8 cellular contexts compared by ENCODE assay signal in the genomic region with DNA sequence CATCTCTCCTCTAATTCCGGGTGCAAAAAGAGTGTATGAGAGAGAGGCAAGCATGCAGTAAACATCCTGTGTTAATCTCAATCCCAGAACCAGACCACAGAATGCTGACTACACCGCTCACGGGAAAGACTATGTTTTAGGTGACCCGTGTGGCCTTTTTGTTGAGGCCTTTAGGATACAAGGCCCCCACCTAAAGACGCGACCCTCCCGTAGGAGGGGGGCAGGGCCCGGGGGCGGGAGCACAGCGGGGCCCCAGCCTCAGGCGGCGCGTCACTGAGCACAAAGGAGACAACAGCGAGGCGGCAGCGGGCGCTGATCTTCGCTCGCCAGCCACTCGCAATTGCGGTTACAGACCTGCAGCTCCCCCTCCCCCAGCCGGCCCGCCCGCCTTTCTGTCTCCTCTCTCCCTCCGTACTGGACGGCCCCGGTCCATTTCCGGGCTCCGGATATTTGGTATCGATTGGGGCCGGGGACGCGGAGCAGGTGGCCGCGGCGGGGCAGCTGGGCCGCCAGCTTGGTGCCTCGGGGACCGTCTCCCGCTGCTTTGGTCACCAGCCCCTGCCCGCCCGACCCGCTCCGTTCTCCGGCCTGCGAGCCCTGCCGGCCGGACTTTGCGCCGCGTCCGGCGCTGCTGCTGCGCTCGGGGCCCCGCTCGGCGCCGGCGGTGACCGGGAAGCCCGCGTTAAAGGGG. TPM values are rescaled to one million over a fixed set of nuclear protein-coding genes. Genes with fewer than 3 reads are reported as not detected.
DNase-seq lines count a peak whose midpoint lies in the region; ATAC-seq and TF ChIP-seq lines count a peak whose summit lies in the region.

A gene with protein sequence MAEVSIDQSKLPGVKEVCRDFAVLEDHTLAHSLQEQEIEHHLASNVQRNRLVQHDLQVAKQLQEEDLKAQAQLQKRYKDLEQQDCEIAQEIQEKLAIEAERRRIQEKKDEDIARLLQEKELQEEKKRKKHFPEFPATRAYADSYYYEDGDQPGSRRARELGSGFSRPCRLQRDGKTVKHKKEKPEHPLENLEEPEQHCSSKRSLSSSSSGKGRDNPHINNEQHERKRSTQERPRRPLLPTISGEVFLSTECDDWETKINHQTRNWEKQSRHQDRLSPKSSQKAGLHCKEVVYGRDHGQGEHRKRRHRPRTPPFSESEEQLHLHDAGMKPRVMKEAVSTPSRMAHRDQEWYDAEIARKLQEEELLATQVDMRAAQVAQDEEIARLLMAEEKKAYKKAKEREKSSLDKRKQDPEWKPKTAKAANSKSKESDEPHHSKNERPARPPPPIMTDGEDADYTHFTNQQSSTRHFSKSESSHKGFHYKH (plus strand): TSS at position 432 of the 691 bp plus-strand sequence. CDS start 281 bp downstream, outside the sequence.

- H4K20me1 ChIP-seq in BLaER1 treated with 17β-estradiol and CSF1 and Interleukin-3, amounts not matched to agents 10 nM and 100 nM = peaks cover 0 to 20% (median 0%) of the 10 kb centered on the region in 11 experiments; a peak in 5 of 22 replicates

- TF ChIP-seq POLR2A in GM19099 (IDR thresholded peaks at IDR 0.05; ENCODE audit: extremely low read depth, insufficient read length, low read depth) = peak; percentile 79

- H3K27ac ChIP-seq in BLaER1 treated with 17β-estradiol and CSF1 and Interleukin-3, amounts not matched to agents 10 nM and 100 nM = peak within 1 kb of the TSS; percentile 89 to 96 (median 93)

- no peaks in the 10 kb centered on the region for H3K36me3 ChIP-seq in BLaER1 treated with 17β-estradiol and CSF1 and Interleukin-3, amounts not matched to agents 10 nM and 100 nM

- H3K4me3 ChIP-seq in BLaER1 treated with 17β-estradiol and CSF1 and Interleukin-3, amounts not matched to agents 10 nM and 100 nM = peak within 1 kb of the TSS; percentile 81 to 94 (median 87)

- H3K27me3 ChIP-seq in BLaER1 treated with 17β-estradiol and CSF1 and Interleukin-3, amounts not matched to agents 10 nM and 100 nM = peaks cover 0 to 26% (median 6%) of the 10 kb centered on the region in 11 experiments; a peak in 8 of 22 replicates

- H3K4me1 ChIP-seq in BLaER1 treated with 17β-estradiol and CSF1 and Interleukin-3, amounts not matched to agents 10 nM and 100 nM = peaks cover 16 to 44% (median 28%) of the 10 kb centered on the region in 10 experiments

- peak; percentile 62 for DNase-seq in NCI-H226
- DNase-seq in activated CD4-positive, alpha-beta T cell treated with anti-CD3 and anti-CD28 coated beads for 1 hour = peak; percentile 8
- DNase-seq in dermis microvascular lymphatic vessel endothelial cell (ENCODE audit: low read depth in 2 of 2) = peak; percentile 57 to 88
- peak; percentile 92 for DNase-seq in left kidney (ENCODE audit: low read depth, low spot score)
- peak; percentile 6 for DNase-seq in stimulated activated CD4-positive, alpha-beta T cell treated with anti-CD3 and anti-CD28 coated beads, Interleukin-2, amount 100 ng/mL, for 4 hours (ENCODE audit: low read depth)

- ATAC-seq in HG03159 (IDR thresholded peaks at IDR 0.05; ENCODE audit: unreplicated experiment) = peak; percentile 83

- peak within 1 kb of the TSS; percentile 74 to 96 (median 87) for H3K4me2 ChIP-seq in BLaER1 treated with 17β-estradiol and CSF1 and Interleukin-3, amounts not matched to agents 10 nM and 100 nM

- H3K9ac ChIP-seq in BLaER1 treated with 17β-estradiol and CSF1 and Interleukin-3, amounts not matched to agents 10 nM and 100 nM = peak within 1 kb of the TSS; percentile 85 to 99 (median 95)

- 0 out of 22 replicates have a peak, but pooled peaks cover 0 to under 1% (median 0%) of the 10 kb centered on the region in 11 experiments for H3K9me3 ChIP-seq in BLaER1 treated with 17β-estradiol and CSF1 and Interleukin-3, amounts not matched to agents 10 nM and 100 nM (replicated peaks in 1 of 11)

RNA-seq across cellular contexts. Expression of the gene that starts here (rescaled TPM):
- 89.8 and 97.0 TPM in 2 replicates for total RNA-seq in dermis microvascular lymphatic vessel endothelial cell

Comparison
In these comparisons a context has a peak if more than half of its experiments do, and no peak if none do; other contexts are left out.
1. Peak in every context shown above with its lines: DNase-seq, ATAC-seq, H3K4me3 ChIP-seq and H3K27ac ChIP-seq.
2. DNase-seq: peak in every context shown above with its lines; median percentile 92 in left kidney; 72 in dermis microvascular lymphatic vessel endothelial cell; 62 in NCI-H226; 8 in activated CD4-positive, alpha-beta T cell treated with anti-CD3 and anti-CD28 coated beads for 1 hour; 6 in stimulated activated CD4-positive, alpha-beta T cell treated with anti-CD3 and anti-CD28 coated beads, Interleukin-2, amount 100 ng/mL, for 4 hours.